In genomic region chr4:82042042-82042441, GRCh38 we compare ENCODE assay signal across 19 cellular contexts.
DNase-seq lines count a peak whose midpoint lies in the region; ATAC-seq and TF ChIP-seq lines count a peak whose summit lies in the region.
"Had no signal": no experiment of that assay in that cellular context is flagged by ENCODE, and none has a peak within 500 bp of the region (broad histone marks: within the 10 kb centered on the region; RNA-seq: fewer than 3 reads in every experiment).

No MANE protein-coding gene starts in this region.

- H3K4me1 Mint-ChIP-seq in activated naive CD4-positive, alpha-beta T cell treated with anti-CD3 and anti-CD28 coated beads, Interleukin-2, amount 50 U/mL, for 24 hours = peaks cover 15% of the 10 kb centered on the region
- H3K4me1 Mint-ChIP-seq in activated T-helper 17 cell treated with anti-CD3 and anti-CD28 coated beads, Interleukin-2, amount 50 U/mL, for 72 hours = no peaks in the 10 kb centered on the region
- H3K4me1 Mint-ChIP-seq in glutamatergic neuron (ENCODE audit: low read depth, unreplicated experiment) = peaks cover 8% of the 10 kb centered on the region
- H3K4me1 Mint-ChIP-seq in stimulated activated naive CD8-positive, alpha-beta T cell treated with anti-CD3 and anti-CD28 coated beads, Interleukin-15, Interleukin-2, amounts not matched to agents 100 ng/mL and 50 ng/mL, for 24 hours (ENCODE audit: low read depth) = peaks cover 25% of the 10 kb centered on the region
- H3K4me1 Mint-ChIP-seq in activated CD8-positive, alpha-beta memory T cell treated with anti-CD3 and anti-CD28 coated beads, Interleukin-2, amount 10 ng/mL, durations not matched to agents 7 days and 5 days = peaks cover 2% of the 10 kb centered on the region

- peak; percentile 77 for ATAC-seq in activated T-helper 17 cell treated with anti-CD3 and anti-CD28 coated beads, Interleukin-2, amount 50 U/mL, for 72 hours (replicated peaks)
- no peak for ATAC-seq in activated CD8-positive, alpha-beta memory T cell treated with anti-CD3 and anti-CD28 coated beads, Interleukin-2, amount 10 ng/mL, durations not matched to agents 7 days and 5 days
- ATAC-seq: K562 had no signal

- peaks cover 43% of the 10 kb centered on the region for H3K27me3 Mint-ChIP-seq in activated naive CD4-positive, alpha-beta T cell treated with anti-CD3 and anti-CD28 coated beads, Interleukin-2, amount 50 U/mL, for 24 hours
- H3K27me3 Mint-ChIP-seq in activated T-helper 17 cell treated with anti-CD3 and anti-CD28 coated beads, Interleukin-2, amount 50 U/mL, for 72 hours = peaks cover 59% of the 10 kb centered on the region
- no peaks in the 10 kb centered on the region for H3K27me3 Mint-ChIP-seq in glutamatergic neuron (ENCODE audit: unreplicated experiment)
- H3K27me3 Mint-ChIP-seq in stimulated activated naive CD8-positive, alpha-beta T cell treated with anti-CD3 and anti-CD28 coated beads, Interleukin-15, Interleukin-2, amounts not matched to agents 100 ng/mL and 50 ng/mL, for 24 hours = peaks cover 71% of the 10 kb centered on the region
- peaks cover 73% of the 10 kb centered on the region for H3K27me3 Mint-ChIP-seq in activated CD8-positive, alpha-beta memory T cell treated with anti-CD3 and anti-CD28 coated beads, Interleukin-2, amount 10 ng/mL, durations not matched to agents 7 days and 5 days

- no peaks in the 10 kb centered on the region for H3K36me3 Mint-ChIP-seq in activated naive CD4-positive, alpha-beta T cell treated with anti-CD3 and anti-CD28 coated beads, Interleukin-2, amount 50 U/mL, for 24 hours
- no peaks in the 10 kb centered on the region for H3K36me3 Mint-ChIP-seq in activated T-helper 17 cell treated with anti-CD3 and anti-CD28 coated beads, Interleukin-2, amount 50 U/mL, for 72 hours (ENCODE audit: low read depth)
- no peaks in the 10 kb centered on the region for H3K36me3 Mint-ChIP-seq in glutamatergic neuron (ENCODE audit: unreplicated experiment)
- no peaks in the 10 kb centered on the region for H3K36me3 Mint-ChIP-seq in stimulated activated naive CD8-positive, alpha-beta T cell treated with anti-CD3 and anti-CD28 coated beads, Interleukin-15, Interleukin-2, amounts not matched to agents 100 ng/mL and 50 ng/mL, for 24 hours (ENCODE audit: low read depth)
- H3K36me3 Mint-ChIP-seq in activated CD8-positive, alpha-beta memory T cell treated with anti-CD3 and anti-CD28 coated beads, Interleukin-2, amount 10 ng/mL, durations not matched to agents 7 days and 5 days = no peaks in the 10 kb centered on the region

- no peak overlapping the region for H3K4me3 Mint-ChIP-seq in activated naive CD4-positive, alpha-beta T cell treated with anti-CD3 and anti-CD28 coated beads, Interleukin-2, amount 50 U/mL, for 24 hours
- H3K4me3 Mint-ChIP-seq in activated T-helper 17 cell treated with anti-CD3 and anti-CD28 coated beads, Interleukin-2, amount 50 U/mL, for 72 hours = peak overlapping the region; percentile 20
- peak overlapping the region; percentile 36 for H3K4me3 Mint-ChIP-seq in glutamatergic neuron (ENCODE audit: unreplicated experiment)
- H3K4me3 Mint-ChIP-seq in stimulated activated naive CD8-positive, alpha-beta T cell treated with anti-CD3 and anti-CD28 coated beads, Interleukin-15, Interleukin-2, amounts not matched to agents 100 ng/mL and 50 ng/mL, for 24 hours = no peak overlapping the region
- H3K4me3 Mint-ChIP-seq in activated CD8-positive, alpha-beta memory T cell treated with anti-CD3 and anti-CD28 coated beads, Interleukin-2, amount 10 ng/mL, durations not matched to agents 7 days and 5 days = no peak overlapping the region

- no peak for DNase-seq in activated naive CD4-positive, alpha-beta T cell (lab: John Stamatoyannopoulos, UW)
- DNase-seq in glutamatergic neuron (no peak), GM20000 (ENCODE audit: low spot score) (no peak), KG1 (lab: John Stamatoyannopoulos, UW) (no peak)
- no peak for DNase-seq in activated CD8-positive, alpha-beta memory T cell treated with anti-CD3 and anti-CD28 coated beads, Interleukin-2, amount 10 ng/mL, durations not matched to agents 7 days and 5 days
- DNase-seq: AML-193, DMS53, MV-4-11, NCI-H1417, NCI-H1930, NCI-H2171, NCI-H446, OCI-M1, SHP77 treated with DMSO at 0.1 percent for 48 hours had no signal

- CTCF ChIA-PET in activated CD8-positive, alpha-beta memory T cell treated with anti-CD3 and anti-CD28 coated beads, Interleukin-2, amount 10 ng/mL, durations not matched to agents 7 days and 5 days (lab: Charles Lee) = no interaction called here

- TF ChIP-seq CTCF in glutamatergic neuron (IDR thresholded peaks at IDR 0.05; ENCODE audit: partially characterized antibody, unreplicated experiment) = no peak
- no peak for TF ChIP-seq CTCF in GM20000 (IDR thresholded peaks at IDR 0.05; ENCODE audit: extremely low read depth, missing control alignments)

- H3K9me3 Mint-ChIP-seq in activated naive CD4-positive, alpha-beta T cell treated with anti-CD3 and anti-CD28 coated beads, Interleukin-2, amount 50 U/mL, for 24 hours = no peaks in the 10 kb centered on the region
- no peaks in the 10 kb centered on the region for H3K9me3 Mint-ChIP-seq in activated T-helper 17 cell treated with anti-CD3 and anti-CD28 coated beads, Interleukin-2, amount 50 U/mL, for 72 hours
- peaks cover 8% of the 10 kb centered on the region for H3K9me3 Mint-ChIP-seq in glutamatergic neuron (ENCODE audit: unreplicated experiment)
- no peaks in the 10 kb centered on the region for H3K9me3 Mint-ChIP-seq in stimulated activated naive CD8-positive, alpha-beta T cell treated with anti-CD3 and anti-CD28 coated beads, Interleukin-15, Interleukin-2, amounts not matched to agents 100 ng/mL and 50 ng/mL, for 24 hours
- no peaks in the 10 kb centered on the region for H3K9me3 Mint-ChIP-seq in activated CD8-positive, alpha-beta memory T cell treated with anti-CD3 and anti-CD28 coated beads, Interleukin-2, amount 10 ng/mL, durations not matched to agents 7 days and 5 days (ENCODE audit: low read depth)

- peak overlapping the region; percentile 37 for H3K27ac Mint-ChIP-seq in activated naive CD4-positive, alpha-beta T cell treated with anti-CD3 and anti-CD28 coated beads, Interleukin-2, amount 50 U/mL, for 24 hours
- H3K27ac Mint-ChIP-seq in activated T-helper 17 cell treated with anti-CD3 and anti-CD28 coated beads, Interleukin-2, amount 50 U/mL, for 72 hours = no peak overlapping the region
- no peak overlapping the region for H3K27ac Mint-ChIP-seq in glutamatergic neuron (ENCODE audit: unreplicated experiment)
- H3K27ac Mint-ChIP-seq in stimulated activated naive CD8-positive, alpha-beta T cell treated with anti-CD3 and anti-CD28 coated beads, Interleukin-15, Interleukin-2, amounts not matched to agents 100 ng/mL and 50 ng/mL, for 24 hours = peak overlapping the region; percentile 11
- no peak overlapping the region for H3K27ac Mint-ChIP-seq in activated CD8-positive, alpha-beta memory T cell treated with anti-CD3 and anti-CD28 coated beads, Interleukin-2, amount 10 ng/mL, durations not matched to agents 7 days and 5 days
- H3K27ac Mint-ChIP-seq: CD14-positive monocyte had no signal

Comparison
In these comparisons a context has a peak if more than half of its experiments do, and no peak if none do; other contexts are left out.
1. H3K27ac Mint-ChIP-seq: peak in activated naive CD4-positive, alpha-beta T cell treated with anti-CD3 and anti-CD28 coated beads, Interleukin-2, amount 50 U/mL, for 24 hours (single experiment) and stimulated activated naive CD8-positive, alpha-beta T cell treated with anti-CD3 and anti-CD28 coated beads, Interleukin-15, Interleukin-2, amounts not matched to agents 100 ng/mL and 50 ng/mL, for 24 hours (single experiment); none in activated T-helper 17 cell treated with anti-CD3 and anti-CD28 coated beads, Interleukin-2, amount 50 U/mL, for 72 hours (single experiment), glutamatergic neuron (single experiment) and activated CD8-positive, alpha-beta memory T cell treated with anti-CD3 and anti-CD28 coated beads, Interleukin-2, amount 10 ng/mL, durations not matched to agents 7 days and 5 days (single experiment).
2. H3K4me3 Mint-ChIP-seq: peak in activated T-helper 17 cell treated with anti-CD3 and anti-CD28 coated beads, Interleukin-2, amount 50 U/mL, for 72 hours (single experiment) and glutamatergic neuron (single experiment); none in activated naive CD4-positive, alpha-beta T cell treated with anti-CD3 and anti-CD28 coated beads, Interleukin-2, amount 50 U/mL, for 24 hours (single experiment), stimulated activated naive CD8-positive, alpha-beta T cell treated with anti-CD3 and anti-CD28 coated beads, Interleukin-15, Interleukin-2, amounts not matched to agents 100 ng/mL and 50 ng/mL, for 24 hours (single experiment) and activated CD8-positive, alpha-beta memory T cell treated with anti-CD3 and anti-CD28 coated beads, Interleukin-2, amount 10 ng/mL, durations not matched to agents 7 days and 5 days (single experiment).